Comparison of ENCODE assay signal across 10 cellular contexts in genomic region chr9:137606734-137607138, GRCh38. TPM values are rescaled to one million over a fixed set of nuclear protein-coding genes. Genes with fewer than 3 reads are reported as not detected.
A peak's percentile ranks its signal among the peaks of the same experiment; 100 is the strongest.
DNase-seq lines count a peak whose midpoint lies in the region; ATAC-seq, FAIRE-seq and TF ChIP-seq lines count a peak whose summit lies in the region.
"Had no signal": no experiment of that assay in that cellular context is flagged by ENCODE, and none has a peak within 500 bp of the region (broad histone marks: within the 10 kb centered on the region; RNA-seq: fewer than 3 reads in every experiment).

No MANE protein-coding gene starts in this region.

- no peak for TF ChIP-seq CTCF in A549 (IDR thresholded peaks at IDR 0.05)

- DNase-seq in A549 (ENCODE audit: low read depth in 1 of 2, low spot score in 1 of 2): no peak
- DNase-seq in stimulated activated naive CD4-positive, alpha-beta T cell treated with Interleukin-2 at 50 U/mL for 16 hours (lab: John Stamatoyannopoulos, UW): no peak
- DNase-seq in NOMO-1 (lab: John Stamatoyannopoulos, UW; ENCODE audit: unreplicated experiment in 2 of 2): no peak
- no peak for DNase-seq in activated CD8-positive, alpha-beta memory T cell treated with anti-CD3 and anti-CD28 coated beads for 24 hours
- DNase-seq in dedifferentiated amniotic fluid mesenchymal stem cell (ENCODE audit: extremely low spot score): no peak
- DNase-seq: NCI-H1105 treated with DMSO at 0.1 percent for 48 hours had no signal

- H3K36me3 ChIP-seq in HUES64 (ENCODE audit: insufficient read depth, low read length) (no peaks in the 10 kb centered on the region), duodenal mucosa (ENCODE audit: control insufficient read depth in 1 of 2, insufficient read depth in 2 of 2, low read length in 2 of 2) (no peaks in the 10 kb centered on the region), muscle layer of duodenum (ENCODE audit: control insufficient read depth in 1 of 2, insufficient read depth in 2 of 2, low read length in 2 of 2) (no peaks in the 10 kb centered on the region)

- peak overlapping the region; percentile 93 to 95; a peak in 4 of 6 replicates for H3K27ac ChIP-seq in A549
- H3K27ac ChIP-seq in HUES64 (ENCODE audit: low read depth, low read length): no peak overlapping the region
- peak overlapping the region; percentile 83 for H3K27ac ChIP-seq in duodenal mucosa (ENCODE audit: low read depth, low read length)
- no peak overlapping the region for H3K27ac ChIP-seq in muscle layer of duodenum (ENCODE audit: low read length)

- no peak for TF ChIP-seq POLR2A in A549 (IDR thresholded peaks at IDR 0.05; ENCODE audit: low read length)

- H3K9ac ChIP-seq in HUES64 (ENCODE audit: low read depth, low read length) (no peak overlapping the region), duodenal mucosa (ENCODE audit: low read depth in 1 of 2, low read length in 2 of 2) (peak overlapping the region; percentile 79 to 88)

- WGBS in A549 (ENCODE audit: missing lambda C conversion rate): 83% methylated on average over 10 of the region's 13 CpGs
- WGBS in HUES64: 88% methylated on average over 13 of the region's 13 CpGs

- H3K4me3 ChIP-seq in A549 (peak overlapping the region; percentile 92), HUES64 (ENCODE audit: low read length) (peak overlapping the region; percentile 82), duodenal mucosa (ENCODE audit: low read depth in 1 of 2, low read length in 2 of 2) (peak overlapping the region; percentile 79 to 89), muscle layer of duodenum (ENCODE audit: low read depth in 1 of 2, low read length in 2 of 2) (peak overlapping the region; percentile 57 to 85)

- H3K9me3 ChIP-seq in A549: no peaks in the 10 kb centered on the region
- no peaks in the 10 kb centered on the region for H3K9me3 ChIP-seq in HUES64 (ENCODE audit: insufficient read depth, low read depth, low read length)
- no peaks in the 10 kb centered on the region for H3K9me3 ChIP-seq in duodenal mucosa (ENCODE audit: control insufficient read depth in 1 of 2, low read length in 2 of 2)
- H3K9me3 ChIP-seq in muscle layer of duodenum (ENCODE audit: control insufficient read depth in 1 of 2, low read length in 2 of 2): no peaks in the 10 kb centered on the region

- H3K27me3 ChIP-seq in HUES64 (ENCODE audit: insufficient read depth, low read length) (peaks cover 17% of the 10 kb centered on the region), duodenal mucosa (ENCODE audit: control insufficient read depth in 1 of 2, insufficient read depth in 2 of 2, low read length in 2 of 2) (peaks cover 0 to 5% of the 10 kb centered on the region in 2 donors), muscle layer of duodenum (ENCODE audit: low read depth, low read length) (no peaks in the 10 kb centered on the region)

- FAIRE-seq in A549 (lab: Jason Lieb, UNC): no peak
- FAIRE-seq: G401.6 had no signal

- POLR2A ChIA-PET in A549 (lab: Yijun Ruan, JAX): interaction anchor here (1.8 kb wide), 1 partner anchor 12 kb away, joined by 6 read pairs; the partner anchor contains the start of gene EHMT1

- ATAC-seq in A549: peak in 1 of 2 experiments; percentile 2; a peak in 2 of 6 replicates

- TF ChIP-seq EP300 in A549 (IDR thresholded peaks at IDR 0.05): no peak

- CTCF ChIA-PET in A549 (lab: Yijun Ruan, JAX): interaction anchor here (1.0 to 1.4 kb wide), 3 partner anchors 26 to 47 kb away, joined by 3 to 5 read pairs (median 4); no protein-coding TSS in a partner anchor

- peaks cover 26% of the 10 kb centered on the region for H3K4me1 ChIP-seq in A549
- no peaks in the 10 kb centered on the region; the same call in 1 of the 2 replicates for H3K4me1 ChIP-seq in HUES64 (ENCODE audit: insufficient read depth, low read length)
- H3K4me1 ChIP-seq in duodenal mucosa (ENCODE audit: control insufficient read depth in 1 of 2, insufficient read depth in 2 of 2, low read length in 2 of 2): peaks cover 21 to 24% of the 10 kb centered on the region in 2 donors
- peaks cover 5 to 26% of the 10 kb centered on the region in 2 donors for H3K4me1 ChIP-seq in muscle layer of duodenum (ENCODE audit: control insufficient read depth in 1 of 2, insufficient read depth in 2 of 2, low read length in 2 of 2)

- TF ChIP-seq RAD21 in A549 (conservative IDR thresholded peaks at IDR 0.05 in 1 of 2, IDR thresholded peaks at IDR 0.05 in 1 of 2): no peak

- peak overlapping the region; percentile 100 for H3K4me2 ChIP-seq in A549

TF ChIP-seq in A549, 52 proteins besides CTCF, POLR2A, EP300 and RAD21:
- TF ChIP-seq SREBF2 (IDR thresholded peaks at IDR 0.05) (no peak), GATA3 (IDR thresholded peaks at IDR 0.05; ENCODE audit: borderline replicate concordance) (no peak), MAFK (IDR thresholded peaks at IDR 0.05; ENCODE audit: partially characterized antibody) (no peak), POLR2AphosphoS2 (conservative IDR thresholded peaks at IDR 0.05; ENCODE audit: low read length) (no peak), JUN (IDR thresholded peaks at IDR 0.05) (no peak)

RNA-seq across cellular contexts. Expression of gene ARRDC1, which starts 1.2 kb away (rescaled TPM):
- polyA plus RNA-seq in A549 (2011; rRNA removed): 20.7 and 23.8 TPM in 2 replicates
- polyA plus RNA-seq in A549 (2012; cell fraction: cytosol; rRNA removed): 39.7 and 49.8 TPM in 2 replicates
- 268 and 290 TPM in 2 replicates for polyA plus RNA-seq in A549 (2012; cell fraction: nucleus; rRNA removed)
- 20.6 to 22.5 TPM (median 22.0 TPM) in 3 replicates for polyA plus RNA-seq in A549 (2017; fragmentation: RNase III; extraction: RNeasy Plus Mini Kit Qiagen cat#74134 plus additional on column Dnase treatment)
- polyA minus RNA-seq in A549 (2011; rRNA and poly(A)+ RNA removed): 25.8 and 32.7 TPM in 2 replicates
- 12.5 TPM for polyA plus RNA-seq in HUES64 (2013, experiment 1 of 2)
- polyA plus RNA-seq in HUES64 (2013, experiment 2 of 2): 12.9 TPM

RNA-seq across cellular contexts. Expression of gene EHMT1, which starts 12.1 kb away (rescaled TPM):
- polyA plus RNA-seq in A549 (2011; rRNA removed) (33.6 and 41.3 TPM in 2 replicates), A549 (2017; fragmentation: RNase III; extraction: RNeasy Plus Mini Kit Qiagen cat#74134 plus additional on column Dnase treatment) (45.6 to 52.9 TPM (median 48.0 TPM) in 3 replicates)
- polyA plus RNA-seq in A549 (2012; cell fraction: cytosol; rRNA removed): 47.5 and 56.3 TPM in 2 replicates
- 181 and 185 TPM in 2 replicates for polyA plus RNA-seq in A549 (2012; cell fraction: nucleus; rRNA removed)
- 68.5 and 82.6 TPM in 2 replicates for polyA minus RNA-seq in A549 (2011; rRNA and poly(A)+ RNA removed)
- 68.1 TPM for polyA plus RNA-seq in HUES64 (2013, experiment 1 of 2)
- 69.5 TPM for polyA plus RNA-seq in HUES64 (2013, experiment 2 of 2)

RNA-seq across cellular contexts. Expression of gene ZMYND19, which starts 16.4 kb away (rescaled TPM):
- 16.0 and 19.6 TPM in 2 replicates for polyA plus RNA-seq in A549 (2011; rRNA removed)
- 42.7 and 47.2 TPM in 2 replicates for polyA plus RNA-seq in A549 (2012; cell fraction: cytosol; rRNA removed)
- 66.6 and 82.2 TPM in 2 replicates for polyA plus RNA-seq in A549 (2012; cell fraction: nucleus; rRNA removed)
- polyA plus RNA-seq in A549 (2017; fragmentation: RNase III; extraction: RNeasy Plus Mini Kit Qiagen cat#74134 plus additional on column Dnase treatment): 35.7 to 38.7 TPM (median 37.5 TPM) in 3 replicates
- 14.8 and 16.1 TPM in 2 replicates for polyA minus RNA-seq in A549 (2011; rRNA and poly(A)+ RNA removed)
- polyA plus RNA-seq in HUES64 (2013, experiment 1 of 2): 45.6 TPM
- 37.4 TPM for polyA plus RNA-seq in HUES64 (2013, experiment 2 of 2)

RNA-seq across cellular contexts. Expression of gene DPH7, which starts 28.0 kb away (rescaled TPM):
- polyA plus RNA-seq in A549 (2011; rRNA removed): 26.7 and 28.2 TPM in 2 replicates
- 43.3 and 46.0 TPM in 2 replicates for polyA plus RNA-seq in A549 (2012; cell fraction: cytosol; rRNA removed)
- polyA plus RNA-seq in A549 (2012; cell fraction: nucleus; rRNA removed): 131 and 139 TPM in 2 replicates
- polyA plus RNA-seq in A549 (2017; fragmentation: RNase III; extraction: RNeasy Plus Mini Kit Qiagen cat#74134 plus additional on column Dnase treatment): 28.8 to 35.2 TPM (median 33.4 TPM) in 3 replicates
- 18.9 and 20.0 TPM in 2 replicates for polyA minus RNA-seq in A549 (2011; rRNA and poly(A)+ RNA removed)
- polyA plus RNA-seq in HUES64 (2013, experiment 1 of 2): 32.8 TPM
- 26.6 TPM for polyA plus RNA-seq in HUES64 (2013, experiment 2 of 2)

RNA-seq across cellular contexts. Expression of gene MRPL41, which starts 55.1 kb away (rescaled TPM):
- polyA plus RNA-seq in A549 (2011; rRNA removed) (19.2 and 19.7 TPM in 2 replicates), A549 (2017; fragmentation: RNase III; extraction: RNeasy Plus Mini Kit Qiagen cat#74134 plus additional on column Dnase treatment) (51.0 to 54.4 TPM (median 52.4 TPM) in 3 replicates)
- polyA plus RNA-seq in A549 (2012; cell fraction: cytosol; rRNA removed): 106 and 120 TPM in 2 replicates
- 47.7 and 82.7 TPM in 2 replicates for polyA plus RNA-seq in A549 (2012; cell fraction: nucleus; rRNA removed)
- 4.2 and 6.5 TPM in 2 replicates for polyA minus RNA-seq in A549 (2011; rRNA and poly(A)+ RNA removed)
- polyA plus RNA-seq in HUES64 (2013, experiment 1 of 2): 27.5 TPM
- 28.0 TPM for polyA plus RNA-seq in HUES64 (2013, experiment 2 of 2)

Comparison
In these comparisons a context has a peak if more than half of its experiments do, and no peak if none do; other contexts are left out.
1. H3K27ac ChIP-seq: peak in A549 (2 of 2) and duodenal mucosa (single experiment); none in HUES64 (single experiment) and muscle layer of duodenum (single experiment).
2. Peak in every context shown above with its lines, with median percentiles within 50 percentile points of each other: H3K4me3 ChIP-seq.